ENCODE assay signal across 3 cellular contexts in the genomic region with DNA sequence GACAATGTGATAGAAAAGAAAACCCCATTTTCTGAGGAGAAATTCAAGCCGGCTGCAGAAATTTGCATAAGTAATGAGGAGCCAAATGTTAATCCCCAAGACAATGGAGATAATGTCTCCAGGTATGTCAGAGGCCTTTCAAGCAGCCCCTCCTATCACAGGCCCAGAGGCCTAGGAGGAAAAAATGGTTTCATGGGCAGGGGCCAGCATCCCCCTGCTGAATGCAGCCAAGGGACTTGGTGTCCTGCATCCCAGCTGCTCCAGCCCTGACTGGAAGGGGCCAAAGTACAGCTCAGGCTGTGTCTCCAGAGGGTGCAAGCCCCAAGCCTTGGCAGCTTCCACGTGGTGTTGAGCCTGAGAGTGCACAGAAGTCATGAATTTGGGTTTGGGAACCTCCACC. TPM values are rescaled to one million over a fixed set of nuclear protein-coding genes. Genes with fewer than 3 reads are reported as not detected.
"Had no signal": no experiment of that assay in that cellular context is flagged by ENCODE, and none has a peak within 500 bp of the region (broad histone marks: within the 10 kb centered on the region; RNA-seq: fewer than 3 reads in every experiment).

No MANE protein-coding gene starts in this region.

RNA-seq across cellular contexts. Expression of gene B3GALT1, which starts 24.6 kb away (rescaled TPM):
- total RNA-seq: LHCN-M2, M059J, MCF 10A had no signal
